19 cellular contexts compared by ENCODE assay signal in genomic region chr6:101824551-101825345, GRCh38.
DNase-seq lines count a peak whose midpoint lies in the region; ATAC-seq and TF ChIP-seq lines count a peak whose summit lies in the region.
"Had no signal": no experiment of that assay in that cellular context is flagged by ENCODE, and none has a peak within 500 bp of the region (broad histone marks: within the 10 kb centered on the region; RNA-seq: fewer than 3 reads in every experiment).

No MANE protein-coding gene starts in this region.

- H3K23me2 ChIP-seq in H9 (ENCODE audit: insufficient read length, low read depth, low read length, poor library complexity, severe bottlenecking), result no peaks in the 10 kb centered on the region

- no peak overlapping the region for H3K18ac ChIP-seq in H9 (ENCODE audit: insufficient read length, low read depth, low read length)

- H2AFZ ChIP-seq in H9 (ENCODE audit: low read length) (no peak overlapping the region), neural progenitor cell (replicated peaks) (peak overlapping the region; percentile 30)

- H3K9ac ChIP-seq in H9 (ENCODE audit: extremely low read depth, insufficient read length, low read length) (no peak overlapping the region), neural progenitor cell (no peak overlapping the region)

- H3K36me3 Mint-ChIP-seq in H9 (ENCODE audit: insufficient read depth in 1 of 3, low read depth in 3 of 3) (peaks cover 0 to 17% (median 12%) of the 10 kb centered on the region in 3 experiments; a peak in 5 of 7 replicates), neural progenitor cell (no peaks in the 10 kb centered on the region)
- H3K36me3 Mint-ChIP-seq in T-helper 2 cell treated with Interferon-gamma antibody and Interleukin-4, amounts not matched to agents 5 μg/mL and 100 μg/mL, for 36 hours (ENCODE audit: low read depth), result no peaks in the 10 kb centered on the region

- no peak overlapping the region for H4K5ac ChIP-seq in H9 (ENCODE audit: insufficient read length, low read depth, low read length)

- H3K4me2 ChIP-seq in H9 (ENCODE audit: insufficient read depth, insufficient read length, low read length) (no peak overlapping the region), neural progenitor cell (no peak overlapping the region)

- H3K9me3 ChIP-seq in H9 (ENCODE audit: control insufficient read depth, low read depth, low read length) (no peaks in the 10 kb centered on the region), neural progenitor cell (ENCODE audit: low read depth) (peaks cover 5% of the 10 kb centered on the region)

- no peak overlapping the region for H3K4ac ChIP-seq in H9 (ENCODE audit: low read depth, low read length)

- H2BK5ac ChIP-seq in H9 (ENCODE audit: insufficient read length, low read length), result no peak overlapping the region

- ATAC-seq in sciatic nerve, result no peak

- H2AK5ac ChIP-seq in H9 (ENCODE audit: insufficient read length, low read length), result no peak overlapping the region

- no peak overlapping the region for H3K14ac ChIP-seq in H9 (ENCODE audit: insufficient read depth, low read length)

- H2BK20ac ChIP-seq in H9 (ENCODE audit: low read depth, low read length, poor library complexity, severe bottlenecking), result no peak overlapping the region

- H3K27me3 ChIP-seq in H9 (ENCODE audit: insufficient read depth, low read length) (no peaks in the 10 kb centered on the region), neural progenitor cell (no peaks in the 10 kb centered on the region)
- H3K27me3 ChIP-seq: MG63 had no signal

- H3K36me3 ChIP-seq in neural progenitor cell, result no peaks in the 10 kb centered on the region
- H3K36me3 ChIP-seq: MG63 had no signal

- H3K27me3 Mint-ChIP-seq in H9 (ENCODE audit: low read depth), result no peaks in the 10 kb centered on the region
- no peaks in the 10 kb centered on the region for H3K27me3 Mint-ChIP-seq in neural progenitor cell (ENCODE audit: insufficient read depth, low read depth)
- H3K27me3 Mint-ChIP-seq in T-helper 2 cell treated with Interferon-gamma antibody and Interleukin-4, amounts not matched to agents 5 μg/mL and 100 μg/mL, for 36 hours (ENCODE audit: low read depth), result no peaks in the 10 kb centered on the region
- H3K27me3 Mint-ChIP-seq: CD4-positive, alpha-beta T cell had no signal

- intact Hi-C loops in sciatic nerve (cut with DNase I), result no loop called here

- H2BK15ac ChIP-seq in H9 (ENCODE audit: low read depth, low read length), result no peak overlapping the region

- no peak overlapping the region for H3T11ph ChIP-seq in H9 (ENCODE audit: low read length)

- peaks cover 12 to 13% of the 10 kb centered on the region in 2 experiments; a peak in 4 of 5 replicates for H3K9me3 Mint-ChIP-seq in H9
- H3K9me3 Mint-ChIP-seq in neural progenitor cell, result peaks cover 15% of the 10 kb centered on the region
- peaks cover 32% of the 10 kb centered on the region for H3K9me3 Mint-ChIP-seq in T-helper 2 cell treated with Interferon-gamma antibody and Interleukin-4, amounts not matched to agents 5 μg/mL and 100 μg/mL, for 36 hours

- no peak for DNase-seq in H9
- DNase-seq in NCI-H226, result peak; percentile 77
- peak; percentile 56 for DNase-seq in astrocyte of the hippocampus (ENCODE audit: low read depth, low spot score)
- peak; percentile 4 for DNase-seq in neural progenitor cell (ENCODE audit: low spot score)
- no peak for DNase-seq in SKM-1 treated with dmso at 0.1 percent for 144 hours (lab: John Stamatoyannopoulos, UW; ENCODE audit: unreplicated experiment)
- no peak for DNase-seq in T-helper 2 cell treated with Interferon-gamma antibody and Interleukin-4, amounts not matched to agents 5 μg/mL and 100 μg/mL, for 36 hours (ENCODE audit: low spot score)
- DNase-seq in DMS 273 treated with DMSO at 0.1 percent for 48 hours (lab: John Stamatoyannopoulos, UW), result no peak
- no peak for DNase-seq in sciatic nerve (ENCODE audit: low spot score)
- DNase-seq: CD4-positive, alpha-beta T cell; DMS53; MG63; NCI-H1048; NCI-H1436 treated with DMSO at 0.1 percent for 48 hours; NCI-H2029; NCI-H510A; NCI-H748 treated with DMSO at 0.1 percent for 48 hours; NK-92 treated with Interleukin-12 subunit alpha and Interleukin-12 subunit beta, amount 100 ng/mL, for 24 hours; RPMI8226; SHP77 treated with DMSO at 0.1 percent for 48 hours had no signal

- H3K56ac ChIP-seq in H9 (ENCODE audit: insufficient read length, low read depth, low read length), result no peak overlapping the region

- H4K8ac ChIP-seq in H9 (replicated peaks; ENCODE audit: insufficient read length, low read depth, low read length), result no peak overlapping the region

- no peak overlapping the region for H4K91ac ChIP-seq in H9 (ENCODE audit: insufficient read length, low read depth, low read length)

- peaks cover 2% of the 10 kb centered on the region; the same call in 1 of the 2 replicates for H3K4me1 ChIP-seq in H9 (ENCODE audit: insufficient read depth, low read length)
- H3K4me1 ChIP-seq in neural progenitor cell, result peaks cover 9% of the 10 kb centered on the region

- H3K4me3 ChIP-seq in neural progenitor cell, result no peak overlapping the region
- H3K4me3 ChIP-seq: MG63 had no signal

- H2BK12ac ChIP-seq in H9 (ENCODE audit: insufficient read length, low read depth, low read length), result no peak overlapping the region

- H3K23ac ChIP-seq in H9 (ENCODE audit: insufficient read length, low read depth, low read length), result no peak overlapping the region

- no peaks in the 10 kb centered on the region for H3K79me2 ChIP-seq in H9 (ENCODE audit: insufficient read depth, low read length)
- no peaks in the 10 kb centered on the region for H3K79me2 ChIP-seq in neural progenitor cell (ENCODE audit: low read depth)

- H3K4me1 Mint-ChIP-seq in H9, result peaks cover 9 to 12% of the 10 kb centered on the region in 2 experiments
- peaks cover 4% of the 10 kb centered on the region for H3K4me1 Mint-ChIP-seq in neural progenitor cell
- H3K4me1 Mint-ChIP-seq in T-helper 2 cell treated with Interferon-gamma antibody and Interleukin-4, amounts not matched to agents 5 μg/mL and 100 μg/mL, for 36 hours (ENCODE audit: low read depth), result no peaks in the 10 kb centered on the region

- H3K27ac Mint-ChIP-seq in H9 (peak overlapping the region in 2 of 3 experiments; percentile 38 to 53; a peak in 3 of 7 replicates), neural progenitor cell (no peak overlapping the region)
- no peak overlapping the region for H3K27ac Mint-ChIP-seq in T-helper 2 cell treated with Interferon-gamma antibody and Interleukin-4, amounts not matched to agents 5 μg/mL and 100 μg/mL, for 36 hours
- H3K27ac Mint-ChIP-seq: CD4-positive, alpha-beta T cell had no signal

- WGBS in H9 (ENCODE audit: extremely low coverage, insufficient read length, low lambda C conversion rate), result no CpG with 5 or more reads among the region's 5 CpGs

- no peak for TF ChIP-seq CTCF in H9 (conservative IDR thresholded peaks at IDR 0.05)
- TF ChIP-seq CTCF in neural progenitor cell (IDR thresholded peaks at IDR 0.05), result no peak

- no peak overlapping the region for H3K27ac ChIP-seq in H9 (ENCODE audit: insufficient read length, low read depth, low read length)
- H3K27ac ChIP-seq in neural progenitor cell, result peak overlapping the region; percentile 60

- H3K79me1 ChIP-seq in H9 (ENCODE audit: insufficient read depth, low read depth, low read length, poor library complexity, severe bottlenecking), result no peaks in the 10 kb centered on the region

- H3K4me3 Mint-ChIP-seq in H9 (no peak overlapping the region), neural progenitor cell (no peak overlapping the region)
- no peak overlapping the region for H3K4me3 Mint-ChIP-seq in T-helper 2 cell treated with Interferon-gamma antibody and Interleukin-4, amounts not matched to agents 5 μg/mL and 100 μg/mL, for 36 hours
- H3K4me3 Mint-ChIP-seq: CD4-positive, alpha-beta T cell had no signal

- no peaks in the 10 kb centered on the region for H3F3A ChIP-seq in neural progenitor cell (ENCODE audit: low read depth)

- no peak overlapping the region for H2BK120ac ChIP-seq in H9 (ENCODE audit: low read depth, low read length, poor library complexity, severe bottlenecking)

- H4K20me1 ChIP-seq in H9 (ENCODE audit: control insufficient read depth, insufficient read depth, insufficient read length) (no peaks in the 10 kb centered on the region), neural progenitor cell (ENCODE audit: low read depth) (no peaks in the 10 kb centered on the region)

Comparison
In these comparisons a context has a peak if more than half of its experiments do, and no peak if none do; other contexts are left out.
1. DNase-seq: peak in NCI-H226 (single experiment), astrocyte of the hippocampus (single experiment) and neural progenitor cell (single experiment); none in H9 (single experiment), SKM-1 treated with dmso at 0.1 percent for 144 hours (single experiment), T-helper 2 cell treated with Interferon-gamma antibody and Interleukin-4, amounts not matched to agents 5 μg/mL and 100 μg/mL, for 36 hours (single experiment), DMS 273 treated with DMSO at 0.1 percent for 48 hours (single experiment) and sciatic nerve (single experiment).
2. H3K27ac Mint-ChIP-seq: peak in H9 (2 of 3); none in neural progenitor cell (single experiment) and T-helper 2 cell treated with Interferon-gamma antibody and Interleukin-4, amounts not matched to agents 5 μg/mL and 100 μg/mL, for 36 hours (single experiment).